Comparison of ENCODE assay signal across 8 cellular contexts in genomic region chr19:6109947-6110346, GRCh38. TPM values are rescaled to one million over a fixed set of nuclear protein-coding genes. Genes with fewer than 3 reads are reported as not detected.
A peak's percentile ranks its signal among the peaks of the same experiment; 100 is the strongest.
DNase-seq lines count a peak whose midpoint lies in the region; ATAC-seq and TF ChIP-seq lines count a peak whose summit lies in the region.

No MANE protein-coding gene starts in this region.

- no peak overlapping the region for H3K9ac ChIP-seq in HUES64 (ENCODE audit: low read depth, low read length)

- DNase-seq in AG09309 (ENCODE audit: low read depth) (no peak), choroid plexus epithelial cell (ENCODE audit: low read depth) (no peak), NCI-H1436 (lab: John Stamatoyannopoulos, UW) (no peak)

- H3K4me1 ChIP-seq in HUES64 (ENCODE audit: insufficient read depth, low read length) = no peaks in the 10 kb centered on the region
- peaks cover 0 to 6% of the 10 kb centered on the region in 2 donors for H3K4me1 ChIP-seq in muscle layer of duodenum (ENCODE audit: control insufficient read depth in 1 of 2, insufficient read depth in 2 of 2, low read length in 2 of 2)

- peaks cover 28% of the 10 kb centered on the region for H3K27me3 ChIP-seq in HUES64 (ENCODE audit: insufficient read depth, low read length)
- no peaks in the 10 kb centered on the region for H3K27me3 ChIP-seq in muscle layer of duodenum (ENCODE audit: low read depth, low read length)

- H3K27ac ChIP-seq in HUES64 (ENCODE audit: low read depth, low read length) = no peak overlapping the region
- peak overlapping the region; percentile 91 for H3K27ac ChIP-seq in muscle layer of duodenum (ENCODE audit: low read length)

- no peak for TF ChIP-seq CTCF in AG09309 (IDR thresholded peaks at IDR 0.05; ENCODE audit: control insufficient read depth, insufficient read depth, low read depth, low read length, missing control alignments)
- TF ChIP-seq CTCF in choroid plexus epithelial cell (conservative IDR thresholded peaks at IDR 0.05; ENCODE audit: low read depth, low read length) = no peak

- no peaks in the 10 kb centered on the region for H3K9me3 ChIP-seq in HUES64 (ENCODE audit: insufficient read depth, low read depth, low read length)
- no peaks in the 10 kb centered on the region for H3K9me3 ChIP-seq in muscle layer of duodenum (ENCODE audit: control insufficient read depth in 1 of 2, low read length in 2 of 2)

- WGBS in HUES64 = 3% methylated on average over 38 of the region's 38 CpGs

- no peak for ATAC-seq in HG02885 (IDR thresholded peaks at IDR 0.05; ENCODE audit: poor library complexity, unreplicated experiment)
- no peak for ATAC-seq in GM21576 (IDR thresholded peaks at IDR 0.05; ENCODE audit: unreplicated experiment)
- ATAC-seq in HG02763 (IDR thresholded peaks at IDR 0.05; ENCODE audit: unreplicated experiment) = no peak

- H3K36me3 ChIP-seq in HUES64 (ENCODE audit: insufficient read depth, low read length) (no peaks in the 10 kb centered on the region), muscle layer of duodenum (ENCODE audit: control insufficient read depth in 1 of 2, insufficient read depth in 2 of 2, low read length in 2 of 2) (no peaks in the 10 kb centered on the region)

- H3K4me3 ChIP-seq in AG09309 (ENCODE audit: control insufficient read depth, low read depth, low read length) (peak overlapping the region; percentile 78), HUES64 (ENCODE audit: low read length) (peak overlapping the region; percentile 82), choroid plexus epithelial cell (ENCODE audit: low read depth, low read length) (peak overlapping the region; percentile 62), muscle layer of duodenum (ENCODE audit: low read depth in 1 of 2, low read length in 2 of 2) (peak overlapping the region; percentile 75 to 76)

RNA-seq across cellular contexts. Expression of gene RFX2, which starts 0.4 kb away (rescaled TPM):
- polyA plus RNA-seq in HUES64 (2013, experiment 1 of 2) = 4.4 TPM
- polyA plus RNA-seq in HUES64 (2013, experiment 2 of 2) = 5.1 TPM

RNA-seq across cellular contexts. Expression of gene ACSBG2, which starts 25.5 kb away (rescaled TPM):
- not detected for polyA plus RNA-seq in HUES64 (2013, experiment 1 of 2)
- not detected for polyA plus RNA-seq in HUES64 (2013, experiment 2 of 2)
